ENCODE assay signal across 21 cellular contexts in genomic region chr17:13287226-13287625, GRCh38.
"Had no signal": no experiment of that assay in that cellular context is flagged by ENCODE, and none has a peak within 500 bp of the region (broad histone marks: within the 10 kb centered on the region; RNA-seq: fewer than 3 reads in every experiment).

No MANE protein-coding gene starts in this region.

- H3K36me3 ChIP-seq: esophagus squamous epithelium, gastrocnemius medialis, heart right ventricle, left lung, lower lobe of right lung had no signal

- H3K27me3 ChIP-seq: esophagus squamous epithelium, gastrocnemius medialis, heart right ventricle, left lung had no signal

- H3K9me3 ChIP-seq: esophagus squamous epithelium, gastrocnemius medialis, heart right ventricle, left lung, lower lobe of right lung, mucosa of descending colon had no signal

- H3K27ac ChIP-seq: coronary artery, dorsolateral prefrontal cortex, epithelial cell of prostate, esophagus squamous epithelium, gastrocnemius medialis, heart right ventricle, left lung, lower lobe of right lung had no signal

- H3K4me1 ChIP-seq: esophagus squamous epithelium, gastrocnemius medialis, heart right ventricle, left lung, lower lobe of right lung had no signal

- DNase-seq: dermis blood vessel endothelial cell; dorsolateral prefrontal cortex; effector CD4-positive, alpha-beta T cell; effector memory CD4-positive, alpha-beta T cell; erythroblast; esophagus squamous epithelium; foreskin fibroblast; gastrocnemius medialis; glutamatergic neuron; head of caudate nucleus; heart right ventricle; hippocampal formation; left cardiac atrium; left lung; left ventricle myocardium superior; lower lobe of right lung; mesenchymal stem cell; mucosa of descending colon; naive B cell had no signal

- H3K4me3 ChIP-seq: coronary artery, dorsolateral prefrontal cortex, esophagus squamous epithelium, gastrocnemius medialis, heart right ventricle, left lung, lower lobe of right lung, mucosa of descending colon had no signal
